ENCODE assay signal across 2 cellular contexts in the genomic region with DNA sequence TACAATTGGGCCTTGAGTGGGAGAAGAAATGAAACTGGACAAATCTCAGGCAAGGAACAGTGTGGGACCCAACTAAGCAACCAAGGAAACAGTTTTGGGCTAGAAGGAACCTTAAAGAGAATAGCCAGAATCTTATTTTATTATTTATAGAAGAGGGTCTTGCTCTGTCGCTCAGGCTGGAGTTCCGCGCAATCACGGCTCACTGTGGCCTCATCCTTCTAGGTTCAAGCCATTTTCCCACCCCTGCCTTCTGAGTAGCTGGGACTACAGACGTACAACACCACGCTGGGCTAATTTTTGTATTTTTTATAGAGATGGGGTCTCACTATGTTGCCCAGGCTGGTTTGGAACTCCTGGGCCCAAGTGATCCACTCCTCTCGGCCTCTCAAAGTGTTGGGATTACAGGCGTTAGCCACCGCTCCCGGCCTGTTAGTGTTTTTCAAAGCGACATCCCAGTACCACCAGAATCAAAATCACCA.
TF ChIP-seq lines count a peak whose summit lies in the region.

No MANE protein-coding gene starts in this region.

TF ChIP-seq in SK-N-SH, 30 proteins besides CTCF, POLR2A, EP300 and RAD21 (continued from another document):
- TF ChIP-seq FOSL2 (IDR thresholded peaks at IDR 0.05; ENCODE audit: borderline replicate concordance, low read depth) = no peak
- TF ChIP-seq EZH2phosphoT487 (IDR thresholded peaks at IDR 0.05; ENCODE audit: borderline replicate concordance, low read depth) = no peak
- TF ChIP-seq RFX5 (IDR thresholded peaks at IDR 0.05; ENCODE audit: low read length) = no peak
- TF ChIP-seq USF2 (IDR thresholded peaks at IDR 0.05; ENCODE audit: borderline replicate concordance, low read depth, low read length) = no peak
- TF ChIP-seq TCF12 (IDR thresholded peaks at IDR 0.05) = no peak
- no peak for TF ChIP-seq FOXM1 (IDR thresholded peaks at IDR 0.05; ENCODE audit: low read depth)

TF ChIP-seq in SK-N-SH treated with all-trans-retinoic acid at 6 μM for 48 hours, 23 proteins besides CTCF, POLR2A, EP300 and RAD21 (continued from another document):
- TF ChIP-seq CREB5 (CRISPR knock-in tag; IDR thresholded peaks at IDR 0.05; ENCODE audit: low read depth) (no peak), RARB (CRISPR knock-in tag; IDR thresholded peaks at IDR 0.05) (no peak), ZNF8 (CRISPR knock-in tag; IDR thresholded peaks at IDR 0.05) (no peak), BACH2 (CRISPR knock-in tag; IDR thresholded peaks at IDR 0.05; ENCODE audit: borderline replicate concordance) (no peak), PPARA (CRISPR knock-in tag; IDR thresholded peaks at IDR 0.05; ENCODE audit: borderline replicate concordance) (no peak), SNAI2 (CRISPR knock-in tag; IDR thresholded peaks at IDR 0.05) (no peak), ZFP3 (CRISPR knock-in tag; IDR thresholded peaks at IDR 0.05) (no peak), ESRRG (CRISPR knock-in tag; IDR thresholded peaks at IDR 0.05) (no peak), CSDC2 (CRISPR knock-in tag; IDR thresholded peaks at IDR 0.05) (no peak), ARNTL (CRISPR knock-in tag; IDR thresholded peaks at IDR 0.05; ENCODE audit: borderline replicate concordance, low read depth) (no peak), ZFP30 (CRISPR knock-in tag; IDR thresholded peaks at IDR 0.05) (no peak), ZNF70 (CRISPR knock-in tag; IDR thresholded peaks at IDR 0.05) (no peak), TCF4 (CRISPR knock-in tag; IDR thresholded peaks at IDR 0.05; ENCODE audit: borderline replicate concordance) (no peak)
TF ChIP-seq in SK-N-SH treated with all-trans-retinoic acid at 6 μM for 48 hours: peak in this region for 0.
